In genomic region chr22:23363683-23364082, GRCh38 we compare ENCODE assay signal across 19 cellular contexts.
DNase-seq lines count a peak whose midpoint lies in the region; ATAC-seq and TF ChIP-seq lines count a peak whose summit lies in the region.
"Had no signal": no experiment of that assay in that cellular context is flagged by ENCODE, and none has a peak within 500 bp of the region (broad histone marks: within the 10 kb centered on the region; RNA-seq: fewer than 3 reads in every experiment).

No MANE protein-coding gene starts in this region.

- no TSS peak for BruUV-seq in A673 (replicated peaks; lab: Mats Ljungman, UMichigan)

- DNase-seq in NCI-H345 (lab: John Stamatoyannopoulos, UW): peak; percentile 3
- DNase-seq in NCI-H345 treated with DMSO at 0.1 percent for 48 hours (lab: John Stamatoyannopoulos, UW; ENCODE audit: unreplicated experiment): no peak
- DNase-seq in ecto neural progenitor cell (ENCODE audit: low spot score): peak; percentile 18
- no peak for DNase-seq in left lobe of liver (ENCODE audit: low spot score)
- DNase-seq in SHP77 (lab: John Stamatoyannopoulos, UW): no peak
- no peak for DNase-seq in A673 (ENCODE audit: low spot score)
- DNase-seq: 8988T; C1 segment of cervical spinal cord; Calu3; CD4-positive, alpha-beta memory T cell; COR-L47; DMS53; DMS79 treated with DMSO at 0.1 percent for 48 hours; GF-D8 had no signal

- POLR2A ChIA-PET in A673 (lab: Charles Lee; ENCODE audit: low non-redundant PET): no interaction called here

- no peaks in the 10 kb centered on the region for H3K4me1 ChIP-seq in A673 (ENCODE audit: insufficient read depth, low read length, poor library complexity, severe bottlenecking)
- H3K4me1 ChIP-seq: A549, HAP-1 had no signal

- CTCF ChIA-PET in A673 (lab: Charles Lee): no interaction called here

- intact Hi-C loops in A673 (cut with micrococcal nuclease; ENCODE audit: unreplicated experiment): loop anchor here (10.0 kb wide), 1 partner anchor 59 kb away; no protein-coding TSS in a partner anchor

- peak; percentile 31; the same call in 1 of the 2 replicates for TF ChIP-seq EP300 in Ishikawa (IDR thresholded peaks at IDR 0.05; ENCODE audit: borderline replicate concordance)

- ATAC-seq in left lobe of liver: peak; percentile 54
- no peak for ATAC-seq in HG03520 (IDR thresholded peaks at IDR 0.05; ENCODE audit: unreplicated experiment)
- ATAC-seq: A549, GM23338 had no signal

- no peak overlapping the region for H3K27ac ChIP-seq in A673 (ENCODE audit: low read depth, low read length, poor library complexity, severe bottlenecking)
- H3K27ac ChIP-seq: A549 had no signal

- H3K4me3 ChIP-seq in A673 (ENCODE audit: low read depth, low read length, poor library complexity, severe bottlenecking): no peak overlapping the region
- H3K4me3 ChIP-seq: A549, GM23338, HAP-1 had no signal

- H3K27me3 ChIP-seq in A673 (replicated peaks; ENCODE audit: insufficient read depth, low read depth, low read length, poor library complexity): peaks cover 18% of the 10 kb centered on the region

- H3K36me3 ChIP-seq in A673 (ENCODE audit: insufficient read depth, low read length, poor library complexity, severe bottlenecking): no peaks in the 10 kb centered on the region
- H3K36me3 ChIP-seq: HAP-1 had no signal

- no peaks in the 10 kb centered on the region for H3K9me3 ChIP-seq in A673 (ENCODE audit: low read depth, low read length, poor library complexity, severe bottlenecking)
- H3K9me3 ChIP-seq: A549, HAP-1 had no signal

- TF ChIP-seq RAD21 in Ishikawa (IDR thresholded peaks at IDR 0.05; ENCODE audit: low read depth): no peak

- TF ChIP-seq CTCF in A673 (conservative IDR thresholded peaks at IDR 0.05; ENCODE audit: low read depth, low read length): no peak

TF ChIP-seq in Ishikawa, 13 proteins besides CTCF, POLR2A, EP300 and RAD21:
- TF ChIP-seq MAX (IDR thresholded peaks at IDR 0.05) (0 out of 2 replicates have a peak, but pooled peaks have one; percentile 11), EGR1 (IDR thresholded peaks at IDR 0.05) (no peak), ZBTB7A (IDR thresholded peaks at IDR 0.05; ENCODE audit: low read depth) (no peak), TAF1 (IDR thresholded peaks at IDR 0.05; ENCODE audit: low read depth) (no peak), USF1 (IDR thresholded peaks at IDR 0.05) (no peak), FOXM1 (IDR thresholded peaks at IDR 0.05; ENCODE audit: borderline replicate concordance, low read depth) (no peak), TCF12 (IDR thresholded peaks at IDR 0.05; ENCODE audit: low read depth) (0 out of 2 replicates have a peak, but pooled peaks have one; percentile 23), REST (IDR thresholded peaks at IDR 0.05; ENCODE audit: low read depth) (no peak), NFIC (IDR thresholded peaks at IDR 0.05) (peak; percentile 90), TEAD4 (IDR thresholded peaks at IDR 0.05) (peak; percentile 31; the same call in 1 of the 2 replicates), CREB1 (IDR thresholded peaks at IDR 0.05; ENCODE audit: low read depth) (no peak), CEBPB (IDR thresholded peaks at IDR 0.05) (no peak), YY1 (IDR thresholded peaks at IDR 0.05; ENCODE audit: low read depth) (no peak)

Comparison
In these comparisons a context has a peak if more than half of its experiments do, and no peak if none do; other contexts are left out.
1. DNase-seq: peak in NCI-H345 (single experiment) and ecto neural progenitor cell (single experiment); none in NCI-H345 treated with DMSO at 0.1 percent for 48 hours (single experiment), left lobe of liver (single experiment), SHP77 (0 of 2) and A673 (single experiment).